Comparison of ENCODE assay signal across 6 cellular contexts in genomic region chr17:7216242-7217112, GRCh38. TPM values are rescaled to one million over a fixed set of nuclear protein-coding genes. Genes with fewer than 3 reads are reported as not detected.
DNase-seq lines count a peak whose midpoint lies in the region; ATAC-seq and TF ChIP-seq lines count a peak whose summit lies in the region.

No MANE protein-coding gene starts in this region.

- WGBS in ectodermal cell, 2 experiments, result 13 to 18% methylated on average over 7 of the region's 7 CpGs

- H3K4me1 ChIP-seq in ectodermal cell (ENCODE audit: control insufficient read depth, insufficient read depth, low read length) (peaks cover 48% of the 10 kb centered on the region), gastrocnemius medialis (peaks cover 52 to 54% of the 10 kb centered on the region in 2 donors)

- H3K4me3 ChIP-seq in LNCaP clone FGC (ENCODE audit: low read depth, low read length), result peak overlapping the region; percentile 43
- H3K4me3 ChIP-seq in ectodermal cell (ENCODE audit: insufficient read depth, low read depth, low read length), result peak overlapping the region; percentile 56
- H3K4me3 ChIP-seq in gastrocnemius medialis, result peak overlapping the region; percentile 29 to 51 (median 44)

- no peak for ATAC-seq in gastrocnemius medialis
- no peak for ATAC-seq in GM21619 (IDR thresholded peaks at IDR 0.05; ENCODE audit: unreplicated experiment)

- intact Hi-C loops in gastrocnemius medialis (cut with DNase I; ENCODE audit: low total_unique reads), result loop anchor here (10.0 kb wide), 1 partner anchor 618 kb away; the partner anchor contains the start of gene KDM6B

- H3K36me3 ChIP-seq in ectodermal cell (ENCODE audit: control insufficient read depth, insufficient read depth, low read length) (no peaks in the 10 kb centered on the region), gastrocnemius medialis (peaks cover 0 to 9% of the 10 kb centered on the region in 2 donors)

- no peaks in the 10 kb centered on the region for H3K9me3 ChIP-seq in ectodermal cell (ENCODE audit: control insufficient read depth, low read length)
- H3K9me3 ChIP-seq in gastrocnemius medialis, result no peaks in the 10 kb centered on the region

- TF ChIP-seq CTCF in LNCaP clone FGC (IDR thresholded peaks at IDR 0.05; ENCODE audit: control insufficient read depth, extremely low read depth, insufficient read depth) (no peak), gastrocnemius medialis (IDR thresholded peaks at IDR 0.05 in 4 of 5, conservative IDR thresholded peaks at IDR 0.05 in 1 of 5) (no peak)

- no peak for TF ChIP-seq POLR2A in gastrocnemius medialis (IDR thresholded peaks at IDR 0.05)

- DNase-seq in LNCaP clone FGC (ENCODE audit: low read depth), result no peak
- no peak for DNase-seq in gastrocnemius medialis
- DNase-seq in NOMO-1 (lab: John Stamatoyannopoulos, UW; ENCODE audit: unreplicated experiment in 2 of 2), result no peak
- no peak for DNase-seq in dedifferentiated amniotic fluid mesenchymal stem cell (ENCODE audit: extremely low spot score)

- in situ Hi-C loops in gastrocnemius medialis (cut with MboI; ENCODE audit: low sequenced_read_pairs in 4 of 4), result no loop called here

- H3K27ac ChIP-seq in ectodermal cell (ENCODE audit: insufficient read depth, low read depth, low read length, poor library complexity, severe bottlenecking) (no peak overlapping the region), gastrocnemius medialis (peak overlapping the region; percentile 56 to 99 (median 72))

- H3K27me3 ChIP-seq in ectodermal cell (ENCODE audit: control insufficient read depth, insufficient read depth, low read length, poor library complexity, severe bottlenecking), result no peaks in the 10 kb centered on the region
- peaks cover 8 to 16% (median 13%) of the 10 kb centered on the region in 3 donors for H3K27me3 ChIP-seq in gastrocnemius medialis

RNA-seq across cellular contexts. Expression of gene DLG4, which starts 3.2 kb away (rescaled TPM):
- 93.7 TPM for polyA plus RNA-seq in ectodermal cell (2013, experiment 1 of 4)
- polyA plus RNA-seq in ectodermal cell (2013, experiment 2 of 4), result 92.1 TPM
- 73.8 TPM for polyA plus RNA-seq in ectodermal cell (2013, experiment 3 of 4)
- 80.9 TPM for polyA plus RNA-seq in ectodermal cell (2013, experiment 4 of 4)
- total RNA-seq in gastrocnemius medialis, result 1 to 10 TPM; 3.5 to 6.7 (median 5.3) TPM

RNA-seq across cellular contexts. Expression of gene ACADVL, which starts 3.3 kb away (rescaled TPM):
- polyA plus RNA-seq in ectodermal cell (2013, experiment 1 of 4), result 386 TPM
- polyA plus RNA-seq in ectodermal cell (2013, experiment 2 of 4), result 387 TPM
- 301 TPM for polyA plus RNA-seq in ectodermal cell (2013, experiment 3 of 4)
- 371 TPM for polyA plus RNA-seq in ectodermal cell (2013, experiment 4 of 4)
- 1,000 to 10,000 TPM in 3 of 4 donors, 100 to 1,000 TPM in 1; 771 to 1,217 (median 1,086) TPM for total RNA-seq in gastrocnemius medialis

RNA-seq across cellular contexts. Expression of gene DVL2, which starts 17.8 kb away (rescaled TPM):
- 86.8 TPM for polyA plus RNA-seq in ectodermal cell (2013, experiment 1 of 4)
- 86.8 TPM for polyA plus RNA-seq in ectodermal cell (2013, experiment 2 of 4)
- polyA plus RNA-seq in ectodermal cell (2013, experiment 3 of 4), result 62.2 TPM
- 74.7 TPM for polyA plus RNA-seq in ectodermal cell (2013, experiment 4 of 4)
- total RNA-seq in gastrocnemius medialis, result 10 to 100 TPM; 15.5 to 22.6 (median 20.5) TPM

RNA-seq across cellular contexts. Expression of gene PHF23, which starts 22.8 kb away (rescaled TPM):
- polyA plus RNA-seq in ectodermal cell (2013, experiment 1 of 4), result 89.7 TPM
- 99.3 TPM for polyA plus RNA-seq in ectodermal cell (2013, experiment 2 of 4)
- polyA plus RNA-seq in ectodermal cell (2013, experiment 3 of 4), result 72.2 TPM
- polyA plus RNA-seq in ectodermal cell (2013, experiment 4 of 4), result 85.3 TPM
- total RNA-seq in gastrocnemius medialis, result 10 to 100 TPM; 16.9 to 31.8 (median 24.1) TPM

RNA-seq across cellular contexts. Expression of gene GABARAP, which starts 25.8 kb away (rescaled TPM):
- 564 TPM for polyA plus RNA-seq in ectodermal cell (2013, experiment 1 of 4)
- polyA plus RNA-seq in ectodermal cell (2013, experiment 2 of 4), result 562 TPM
- polyA plus RNA-seq in ectodermal cell (2013, experiment 3 of 4), result 520 TPM
- 589 TPM for polyA plus RNA-seq in ectodermal cell (2013, experiment 4 of 4)
- total RNA-seq in gastrocnemius medialis, result 100 to 1,000 TPM; 207 to 626 (median 258) TPM
